1 cellular context compared by ENCODE assay signal in genomic region chr2:238120463-238121298, GRCh38.
TF ChIP-seq lines count a peak whose summit lies in the region.

No MANE protein-coding gene starts in this region.

TF ChIP-seq in GM12878, 131 proteins besides CTCF, POLR2A, EP300 and RAD21:
- TF ChIP-seq ATF7 (IDR thresholded peaks at IDR 0.05; ENCODE audit: low read depth) (no peak), WRNIP1 (IDR thresholded peaks at IDR 0.05; ENCODE audit: borderline replicate concordance, low read depth, low read length) (no peak), ASH2L (IDR thresholded peaks at IDR 0.05; ENCODE audit: borderline replicate concordance, low read depth) (no peak), PAX8 (IDR thresholded peaks at IDR 0.05) (no peak), ATF3 (IDR thresholded peaks at IDR 0.05; ENCODE audit: borderline replicate concordance, extremely low read depth, low read depth, low read length) (no peak), ETV6 (conservative IDR thresholded peaks at IDR 0.05 in 1 of 2, IDR thresholded peaks at IDR 0.05 in 1 of 2; ENCODE audit: borderline replicate concordance in 1 of 2, low read depth in 1 of 2) (no peak), POU2F2 (IDR thresholded peaks at IDR 0.05; ENCODE audit: borderline replicate concordance, low read depth, low read length) (no peak), PML (IDR thresholded peaks at IDR 0.05; ENCODE audit: low read length) (no peak), SPI1 (IDR thresholded peaks at IDR 0.05; ENCODE audit: borderline replicate concordance, insufficient read depth, low read depth, low read length) (no peak), SMAD1 (IDR thresholded peaks at IDR 0.05; ENCODE audit: low read depth, partially characterized antibody) (no peak), ZNF384 (IDR thresholded peaks at IDR 0.05; ENCODE audit: borderline replicate concordance, low read depth, low read length) (no peak)
- TF ChIP-seq, protein P1, sequence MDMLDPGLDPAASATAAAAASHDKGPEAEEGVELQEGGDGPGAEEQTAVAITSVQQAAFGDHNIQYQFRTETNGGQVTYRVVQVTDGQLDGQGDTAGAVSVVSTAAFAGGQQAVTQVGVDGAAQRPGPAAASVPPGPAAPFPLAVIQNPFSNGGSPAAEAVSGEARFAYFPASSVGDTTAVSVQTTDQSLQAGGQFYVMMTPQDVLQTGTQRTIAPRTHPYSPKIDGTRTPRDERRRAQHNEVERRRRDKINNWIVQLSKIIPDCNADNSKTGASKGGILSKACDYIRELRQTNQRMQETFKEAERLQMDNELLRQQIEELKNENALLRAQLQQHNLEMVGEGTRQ (IDR thresholded peaks at IDR 0.05; ENCODE audit: borderline replicate concordance, low read depth, low read length) = no peak
- TF ChIP-seq, protein P2, sequence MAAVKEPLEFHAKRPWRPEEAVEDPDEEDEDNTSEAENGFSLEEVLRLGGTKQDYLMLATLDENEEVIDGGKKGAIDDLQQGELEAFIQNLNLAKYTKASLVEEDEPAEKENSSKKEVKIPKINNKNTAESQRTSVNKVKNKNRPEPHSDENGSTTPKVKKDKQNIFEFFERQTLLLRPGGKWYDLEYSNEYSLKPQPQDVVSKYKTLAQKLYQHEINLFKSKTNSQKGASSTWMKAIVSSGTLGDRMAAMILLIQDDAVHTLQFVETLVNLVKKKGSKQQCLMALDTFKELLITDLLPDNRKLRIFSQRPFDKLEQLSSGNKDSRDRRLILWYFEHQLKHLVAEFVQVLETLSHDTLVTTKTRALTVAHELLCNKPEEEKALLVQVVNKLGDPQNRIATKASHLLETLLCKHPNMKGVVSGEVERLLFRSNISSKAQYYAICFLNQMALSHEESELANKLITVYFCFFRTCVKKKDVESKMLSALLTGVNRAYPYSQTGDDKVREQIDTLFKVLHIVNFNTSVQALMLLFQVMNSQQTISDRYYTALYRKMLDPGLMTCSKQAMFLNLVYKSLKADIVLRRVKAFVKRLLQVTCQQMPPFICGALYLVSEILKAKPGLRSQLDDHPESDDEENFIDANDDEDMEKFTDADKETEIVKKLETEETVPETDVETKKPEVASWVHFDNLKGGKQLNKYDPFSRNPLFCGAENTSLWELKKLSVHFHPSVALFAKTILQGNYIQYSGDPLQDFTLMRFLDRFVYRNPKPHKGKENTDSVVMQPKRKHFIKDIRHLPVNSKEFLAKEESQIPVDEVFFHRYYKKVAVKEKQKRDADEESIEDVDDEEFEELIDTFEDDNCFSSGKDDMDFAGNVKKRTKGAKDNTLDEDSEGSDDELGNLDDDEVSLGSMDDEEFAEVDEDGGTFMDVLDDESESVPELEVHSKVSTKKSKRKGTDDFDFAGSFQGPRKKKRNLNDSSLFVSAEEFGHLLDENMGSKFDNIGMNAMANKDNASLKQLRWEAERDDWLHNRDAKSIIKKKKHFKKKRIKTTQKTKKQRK (IDR thresholded peaks at IDR 0.05; ENCODE audit: low read depth, low read length) = no peak
